In the genomic region with DNA sequence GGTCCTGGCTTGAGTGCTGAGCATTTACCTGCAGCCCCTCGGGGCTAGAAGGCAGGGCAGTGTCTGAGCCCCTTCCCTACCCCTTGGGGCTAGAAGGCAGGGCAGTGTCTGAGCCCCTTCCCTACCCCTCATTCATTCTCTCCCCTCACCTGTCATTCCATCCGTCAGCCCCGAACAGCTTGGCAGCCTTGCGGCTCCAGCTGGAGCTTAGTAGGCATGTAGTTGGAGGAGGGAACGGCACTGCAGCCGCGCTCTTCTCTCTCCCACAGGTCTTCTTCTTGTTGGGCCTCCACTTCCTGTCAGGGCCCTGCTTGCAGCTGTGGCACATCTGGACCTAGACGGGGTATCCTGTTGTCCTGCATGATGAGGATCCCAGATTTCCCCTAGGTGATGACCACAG, we compare ENCODE assay signal across 10 cellular contexts. TPM values are rescaled to one million over a fixed set of nuclear protein-coding genes. Genes with fewer than 3 reads are reported as not detected.
DNase-seq lines count a peak whose midpoint lies in the region; ATAC-seq and TF ChIP-seq lines count a peak whose summit lies in the region.
"Had no signal": no experiment of that assay in that cellular context is flagged by ENCODE, and none has a peak within 500 bp of the region (broad histone marks: within the 10 kb centered on the region; RNA-seq: fewer than 3 reads in every experiment).

No MANE protein-coding gene starts in this region.

- H3K27me3 Mint-ChIP-seq in activated naive CD8-positive, alpha-beta T cell treated with anti-CD3 and anti-CD28 coated beads, Interleukin-2, amount 10 ng/mL, durations not matched to agents 7 days and 5 days = no peaks in the 10 kb centered on the region
- no peaks in the 10 kb centered on the region for H3K27me3 Mint-ChIP-seq in naive B cell
- H3K27me3 Mint-ChIP-seq: CD4-positive, alpha-beta T cell had no signal

- peak overlapping the region; percentile 68 to 69 for H3K27ac ChIP-seq in right atrium auricular region
- H3K27ac ChIP-seq in upper lobe of right lung = no peak overlapping the region
- H3K27ac ChIP-seq: cardiac muscle cell had no signal

- no peaks in the 10 kb centered on the region for H3K36me3 ChIP-seq in right atrium auricular region
- no peaks in the 10 kb centered on the region for H3K36me3 ChIP-seq in upper lobe of right lung
- H3K36me3 ChIP-seq: cardiac muscle cell had no signal

- H3K9me3 Mint-ChIP-seq in activated naive CD8-positive, alpha-beta T cell treated with anti-CD3 and anti-CD28 coated beads, Interleukin-2, amount 10 ng/mL, durations not matched to agents 7 days and 5 days = no peaks in the 10 kb centered on the region
- no peaks in the 10 kb centered on the region for H3K9me3 Mint-ChIP-seq in naive B cell
- H3K9me3 Mint-ChIP-seq: CD4-positive, alpha-beta T cell had no signal

- no peak for ATAC-seq in Right ventricle myocardium inferior
- ATAC-seq in activated naive CD8-positive, alpha-beta T cell treated with anti-CD3 and anti-CD28 coated beads, Interleukin-2, amount 10 ng/mL, durations not matched to agents 7 days and 5 days (ENCODE audit: low read depth) = no peak
- no peak for ATAC-seq in naive B cell (ENCODE audit: low read depth in 2 of 2)
- ATAC-seq in upper lobe of right lung = no peak
- no peak for ATAC-seq in HG03045 (IDR thresholded peaks at IDR 0.05; ENCODE audit: unreplicated experiment)
- ATAC-seq in GM18907 (IDR thresholded peaks at IDR 0.05; ENCODE audit: unreplicated experiment) = no peak

- no peaks in the 10 kb centered on the region for H3K27me3 ChIP-seq in right atrium auricular region
- no peaks in the 10 kb centered on the region for H3K27me3 ChIP-seq in upper lobe of right lung
- H3K27me3 ChIP-seq: cardiac muscle cell had no signal

- POLR2A ChIA-PET in activated naive CD8-positive, alpha-beta T cell treated with anti-CD3 and anti-CD28 coated beads, Interleukin-2, amount 10 ng/mL, durations not matched to agents 7 days and 5 days (lab: Charles Lee) = interaction anchor here (0.6 kb wide), 1 partner anchor 137 kb away, joined by 3 read pairs; no protein-coding TSS in a partner anchor

- TF ChIP-seq CTCF in right atrium auricular region (IDR thresholded peaks at IDR 0.05) (no peak), upper lobe of right lung (IDR thresholded peaks at IDR 0.05) (no peak)

- peaks cover 11% of the 10 kb centered on the region for H3K36me3 Mint-ChIP-seq in activated naive CD8-positive, alpha-beta T cell treated with anti-CD3 and anti-CD28 coated beads, Interleukin-2, amount 10 ng/mL, durations not matched to agents 7 days and 5 days
- no peaks in the 10 kb centered on the region for H3K36me3 Mint-ChIP-seq in naive B cell

- intact Hi-C loops in Right ventricle myocardium inferior (cut with DNase I) (no loop called here), upper lobe of right lung (cut with DNase I) (no loop called here)

- H3K4me1 ChIP-seq in right atrium auricular region = peaks cover 0 to 90% of the 10 kb centered on the region in 2 donors
- H3K4me1 ChIP-seq in upper lobe of right lung = peaks cover 74% of the 10 kb centered on the region

- no peak overlapping the region for H3K4me3 Mint-ChIP-seq in activated naive CD8-positive, alpha-beta T cell treated with anti-CD3 and anti-CD28 coated beads, Interleukin-2, amount 10 ng/mL, durations not matched to agents 7 days and 5 days
- H3K4me3 Mint-ChIP-seq in naive B cell = peak overlapping the region in 6 of 8 donors; percentile 11 to 81 (median 48)
- H3K4me3 Mint-ChIP-seq: CD4-positive, alpha-beta T cell had no signal

- peaks cover 62% of the 10 kb centered on the region for H3K4me1 Mint-ChIP-seq in activated naive CD8-positive, alpha-beta T cell treated with anti-CD3 and anti-CD28 coated beads, Interleukin-2, amount 10 ng/mL, durations not matched to agents 7 days and 5 days
- peaks cover 78 to 96% (median 90%) of the 10 kb centered on the region in 3 donors for H3K4me1 Mint-ChIP-seq in naive B cell

- H3K9me3 ChIP-seq in right atrium auricular region (no peaks in the 10 kb centered on the region), upper lobe of right lung (no peaks in the 10 kb centered on the region)

- no peak for DNase-seq in right atrium auricular region (ENCODE audit: low spot score)
- no peak for DNase-seq in Right ventricle myocardium inferior (ENCODE audit: missing footprints)
- DNase-seq in activated naive CD8-positive, alpha-beta T cell treated with anti-CD3 and anti-CD28 coated beads, Interleukin-2, amount 10 ng/mL, durations not matched to agents 7 days and 5 days = peak; percentile 18
- DNase-seq in naive B cell = no peak
- DNase-seq in upper lobe of right lung = peak; percentile 52
- no peak for DNase-seq in cerebellar nuclear complex (lab: John Stamatoyannopoulos, UW)
- DNase-seq: CD4-positive, alpha-beta T cell had no signal

- no peak overlapping the region for H3K4me3 ChIP-seq in right atrium auricular region
- H3K4me3 ChIP-seq in upper lobe of right lung = no peak overlapping the region
- H3K4me3 ChIP-seq: cardiac muscle cell had no signal

- no peak overlapping the region for H3K27ac Mint-ChIP-seq in activated naive CD8-positive, alpha-beta T cell treated with anti-CD3 and anti-CD28 coated beads, Interleukin-2, amount 10 ng/mL, durations not matched to agents 7 days and 5 days
- H3K27ac Mint-ChIP-seq in naive B cell = peak overlapping the region in 3 of 6 donors; percentile 4 to 59 (median 33)
- H3K27ac Mint-ChIP-seq: CD4-positive, alpha-beta T cell had no signal

RNA-seq across cellular contexts. Expression of a gene that starts 22.1 kb away (rescaled TPM):
- total RNA-seq in right atrium auricular region (100 to 1,000 TPM; 136 to 158 TPM), Right ventricle myocardium inferior (214 TPM), upper lobe of right lung (92.3 TPM)
- 10 to 100 TPM; 72.6 to 74.9 TPM for total RNA-seq in activated naive CD8-positive, alpha-beta T cell treated with anti-CD3 and anti-CD28 coated beads, Interleukin-2, amount 10 ng/mL, durations not matched to agents 7 days and 5 days
- 1 to 10 TPM; 1.7 to 3.6 (median 2.8) TPM for polyA plus RNA-seq in naive B cell (ENCODE audit: low read depth in 6 of 6)

Comparison
In these comparisons a context has a peak if more than half of its experiments do, and no peak if none do; other contexts are left out.
1. DNase-seq: peak in activated naive CD8-positive, alpha-beta T cell treated with anti-CD3 and anti-CD28 coated beads, Interleukin-2, amount 10 ng/mL, durations not matched to agents 7 days and 5 days (single experiment) and upper lobe of right lung (single experiment); none in right atrium auricular region (single experiment), Right ventricle myocardium inferior (single experiment), naive B cell (single experiment) and cerebellar nuclear complex (0 of 2).